ENCODE assay signal across 10 cellular contexts in the genomic region with DNA sequence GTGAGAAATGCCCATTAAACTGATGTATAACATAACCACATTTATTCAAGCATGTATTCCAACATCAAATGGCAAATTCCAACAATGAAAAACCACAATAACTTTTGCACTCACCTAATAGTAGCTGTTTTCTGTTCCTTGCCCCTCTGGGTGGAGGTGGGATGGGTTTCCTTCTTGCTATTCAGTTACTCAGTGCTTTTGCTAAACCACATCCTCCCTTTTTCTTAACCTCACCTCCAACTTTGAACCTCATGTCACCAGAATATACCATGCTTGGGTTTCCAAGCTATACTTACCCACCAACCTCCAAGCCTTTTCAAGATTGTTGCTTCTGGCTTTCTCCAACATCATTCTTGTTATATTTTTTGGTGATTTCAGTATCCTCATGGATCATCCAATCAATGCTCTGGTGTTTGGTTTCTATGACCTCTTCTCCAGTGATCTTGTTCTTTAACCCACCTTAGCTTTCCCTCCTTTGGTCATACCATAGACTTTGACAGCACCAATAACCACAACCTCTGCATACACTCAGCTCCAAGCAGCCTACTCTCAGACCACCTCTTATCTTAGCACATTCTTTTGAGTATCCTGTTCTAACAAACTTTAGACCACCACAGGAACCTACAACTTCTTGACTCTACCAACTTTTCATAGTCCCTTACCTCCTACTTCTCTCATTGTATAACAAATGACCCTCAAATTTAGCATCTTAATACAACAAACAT. TPM values are rescaled to one million over a fixed set of nuclear protein-coding genes. Genes with fewer than 3 reads are reported as not detected.
"Had no signal": no experiment of that assay in that cellular context is flagged by ENCODE, and none has a peak within 500 bp of the region (broad histone marks: within the 10 kb centered on the region; RNA-seq: fewer than 3 reads in every experiment).

No MANE protein-coding gene starts in this region.

- DNase-seq: activated T-cell treated with anti-CD3 and anti-CD28 coated beads for 4 hours, anterior cingulate cortex, glutamatergic neuron, naive B cell, posterior cingulate gyrus had no signal

- H3K27ac ChIP-seq: esophagus muscularis mucosa, neutrophil, skin epidermis had no signal

- ATAC-seq: WTC11 had no signal

- H3K9me3 ChIP-seq: esophagus muscularis mucosa, neutrophil had no signal

- H3K4me3 ChIP-seq: esophagus muscularis mucosa, lung, skin epidermis had no signal

- H3K36me3 ChIP-seq: esophagus muscularis mucosa, neutrophil had no signal

- H3K27me3 ChIP-seq: esophagus muscularis mucosa had no signal

RNA-seq across cellular contexts. Expression of a gene that starts 31.7 kb away (rescaled TPM):
- polyA plus RNA-seq: lung had no signal
